1 cellular context compared by ENCODE assay signal in genomic region chr6:96545882-96546281, GRCh38.
TF ChIP-seq lines count a peak whose summit lies in the region.

No MANE protein-coding gene starts in this region.

TF ChIP-seq in HepG2, 621 proteins besides CTCF, POLR2A, EP300 and RAD21:
- no peak for TF ChIP-seq ZNF546 (CRISPR knock-in tag; conservative IDR thresholded peaks at IDR 0.05)
- TF ChIP-seq GTF3A (CRISPR knock-in tag; conservative IDR thresholded peaks at IDR 0.05) = no peak
- TF ChIP-seq ZNF775 (CRISPR knock-in tag; IDR thresholded peaks at IDR 0.05; ENCODE audit: borderline replicate concordance) = no peak
- no peak for TF ChIP-seq ZNF253 (CRISPR knock-in tag; IDR thresholded peaks at IDR 0.05; ENCODE audit: borderline replicate concordance)
- no peak for TF ChIP-seq MED8 (CRISPR knock-in tag; IDR thresholded peaks at IDR 0.05; ENCODE audit: insufficient replicate concordance)
- TF ChIP-seq ZNF17 (CRISPR knock-in tag; IDR thresholded peaks at IDR 0.05) = no peak
- no peak for TF ChIP-seq TRAFD1 (CRISPR knock-in tag; IDR thresholded peaks at IDR 0.05; ENCODE audit: borderline replicate concordance)
- TF ChIP-seq HIC2 (CRISPR knock-in tag; IDR thresholded peaks at IDR 0.05; ENCODE audit: low read depth) = no peak
- no peak for TF ChIP-seq ZNF143 (CRISPR knock-in tag; IDR thresholded peaks at IDR 0.05)
- no peak for TF ChIP-seq ZNF180 (CRISPR knock-in tag; IDR thresholded peaks at IDR 0.05; ENCODE audit: borderline replicate concordance, low read depth)
- no peak for TF ChIP-seq DNMT3B (CRISPR knock-in tag; conservative IDR thresholded peaks at IDR 0.05)
- no peak for TF ChIP-seq ZNF138 (CRISPR knock-in tag; IDR thresholded peaks at IDR 0.05; ENCODE audit: low read depth)
- no peak for TF ChIP-seq SMYD3 (CRISPR knock-in tag; IDR thresholded peaks at IDR 0.05)
- TF ChIP-seq NR1H2 (CRISPR knock-in tag; IDR thresholded peaks at IDR 0.05; ENCODE audit: borderline replicate concordance, low read depth) = no peak
- no peak for TF ChIP-seq PCBP2 (optimal IDR thresholded peaks at IDR 0.05; ENCODE audit: low read depth, low read length, poor library complexity, severe bottlenecking)
